Comparison of ENCODE assay signal across 8 cellular contexts in the genomic region with DNA sequence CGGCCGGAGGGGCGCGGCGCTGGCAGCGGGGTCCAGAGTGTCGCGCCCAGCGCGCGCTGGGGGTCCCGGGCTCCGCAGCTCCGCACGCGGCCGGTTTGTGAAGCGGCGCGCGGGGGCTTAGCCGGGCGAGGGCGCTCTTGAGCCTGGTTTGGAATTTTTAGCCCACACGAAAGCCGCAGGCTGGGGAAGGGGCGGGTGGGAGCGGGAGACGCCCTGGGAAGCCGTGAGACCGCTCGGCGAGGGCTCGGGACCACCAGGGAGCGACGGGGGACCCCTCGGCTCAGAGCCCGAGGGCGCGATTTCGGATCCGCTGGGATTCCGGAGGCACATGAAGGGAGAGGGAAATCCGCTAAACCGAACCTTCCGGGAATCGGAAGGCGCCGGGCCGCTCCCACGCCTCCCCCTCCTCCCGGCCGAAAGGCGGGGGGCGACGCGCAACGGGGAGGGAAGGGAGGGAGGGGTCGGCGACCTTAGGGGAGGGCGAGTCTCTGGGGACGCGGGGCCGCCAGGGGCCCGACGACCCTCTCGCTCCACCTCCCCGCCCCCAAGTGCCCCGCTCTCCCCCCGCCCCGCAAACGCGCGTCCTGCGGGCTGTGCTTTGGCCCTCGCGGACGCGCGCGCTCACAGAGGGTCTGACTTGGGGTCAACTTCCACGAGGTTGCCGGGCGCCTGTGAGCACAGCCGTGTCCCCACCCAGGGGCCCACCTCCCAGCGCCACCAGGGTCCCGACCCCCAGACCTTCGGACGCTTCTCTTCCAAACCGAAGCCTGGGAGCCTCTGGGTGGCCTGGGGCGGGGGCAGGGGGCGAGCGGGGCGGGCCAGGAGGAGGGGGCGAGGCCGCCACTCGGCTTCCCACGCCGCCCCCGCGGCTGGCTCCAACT. TPM values are rescaled to one million over a fixed set of nuclear protein-coding genes. Genes with fewer than 3 reads are reported as not detected.
DNase-seq lines count a peak whose midpoint lies in the region; ATAC-seq, FAIRE-seq and TF ChIP-seq lines count a peak whose summit lies in the region.

No MANE protein-coding gene starts in this region.

- no peak overlapping the region for H3K9ac ChIP-seq in OCI-LY1 (ENCODE audit: low read length)
- no peak overlapping the region for H3K9ac ChIP-seq in parathyroid adenoma

- TF ChIP-seq CTCF in OCI-LY1 (IDR thresholded peaks at IDR 0.05; ENCODE audit: low read length) (peak; percentile 68), glutamatergic neuron (IDR thresholded peaks at IDR 0.05; ENCODE audit: partially characterized antibody, unreplicated experiment) (peak; percentile 79), parathyroid adenoma (IDR thresholded peaks at IDR 0.05) (peak; percentile 28), upper lobe of right lung (IDR thresholded peaks at IDR 0.05) (peak; percentile 61)

- CTCF ChIA-PET in activated naive CD4-positive, alpha-beta T cell treated with anti-CD3 and anti-CD28 coated beads for 36 hours (lab: Charles Lee), result interaction anchor here (0.6 kb wide), 1 partner anchor 260 kb away, joined by 3 read pairs; no protein-coding TSS in a partner anchor

- H3K4me2 ChIP-seq in OCI-LY1 (ENCODE audit: low read length) (peak overlapping the region; percentile 50), parathyroid adenoma (ENCODE audit: low read length) (peak overlapping the region; percentile 11)

- H3K79me2 ChIP-seq in OCI-LY1 (ENCODE audit: insufficient read depth, low read length) (no peaks in the 10 kb centered on the region), parathyroid adenoma (no peaks in the 10 kb centered on the region)

- H3K27ac ChIP-seq in OCI-LY1 (ENCODE audit: low read depth, low read length, poor library complexity, severe bottlenecking), result no peak overlapping the region
- no peak overlapping the region for H3K27ac ChIP-seq in parathyroid adenoma
- H3K27ac ChIP-seq in upper lobe of right lung, result peak overlapping the region; percentile 13

- no peaks in the 10 kb centered on the region for H3K9me2 ChIP-seq in OCI-LY1 (ENCODE audit: low read depth, low read length)

- H4K20me1 ChIP-seq in OCI-LY1 (ENCODE audit: insufficient read depth, low read length), result no peaks in the 10 kb centered on the region

- ATAC-seq in upper lobe of right lung (peak; percentile 38), GM19351 (IDR thresholded peaks at IDR 0.05; ENCODE audit: unreplicated experiment) (no peak)

- H3K4me3 ChIP-seq in OCI-LY1 (ENCODE audit: low read depth, low read length, poor library complexity, severe bottlenecking), result peak overlapping the region; percentile 44
- H3K4me3 ChIP-seq in parathyroid adenoma (ENCODE audit: low read depth, low read length), result peak overlapping the region; percentile 39
- H3K4me3 ChIP-seq in upper lobe of right lung, result peak overlapping the region; percentile 50

- H3K27ac Mint-ChIP-seq in activated naive CD4-positive, alpha-beta T cell treated with anti-CD3 and anti-CD28 coated beads for 36 hours, result no peak overlapping the region
- no peak overlapping the region for H3K27ac Mint-ChIP-seq in glutamatergic neuron (ENCODE audit: unreplicated experiment)

- no peaks in the 10 kb centered on the region for H3K9me3 Mint-ChIP-seq in activated naive CD4-positive, alpha-beta T cell treated with anti-CD3 and anti-CD28 coated beads for 36 hours
- peaks cover 11% of the 10 kb centered on the region for H3K9me3 Mint-ChIP-seq in glutamatergic neuron (ENCODE audit: unreplicated experiment)

- TF ChIP-seq POLR2A in GM12891 (IDR thresholded peaks at IDR 0.05; ENCODE audit: low read depth, low read length), result no peak

- H3K4me1 ChIP-seq in OCI-LY1 (ENCODE audit: insufficient read depth, low read length, severe bottlenecking) (peaks cover 7% of the 10 kb centered on the region), parathyroid adenoma (no peaks in the 10 kb centered on the region), upper lobe of right lung (peaks cover 26% of the 10 kb centered on the region)

- peaks cover 13% of the 10 kb centered on the region for H3K4me1 Mint-ChIP-seq in activated naive CD4-positive, alpha-beta T cell treated with anti-CD3 and anti-CD28 coated beads for 36 hours (ENCODE audit: low read depth)
- H3K4me1 Mint-ChIP-seq in glutamatergic neuron (ENCODE audit: low read depth, unreplicated experiment), result peaks cover 7% of the 10 kb centered on the region

- no peak for FAIRE-seq in GM12891 (lab: Jason Lieb, UNC)

- peaks cover 44% of the 10 kb centered on the region for H3K27me3 Mint-ChIP-seq in activated naive CD4-positive, alpha-beta T cell treated with anti-CD3 and anti-CD28 coated beads for 36 hours (ENCODE audit: low read depth)
- H3K27me3 Mint-ChIP-seq in glutamatergic neuron (ENCODE audit: unreplicated experiment), result peaks cover 6% of the 10 kb centered on the region

- H3F3A ChIP-seq in OCI-LY1 (ENCODE audit: insufficient read depth, low read length), result no peaks in the 10 kb centered on the region

- intact Hi-C loops in activated naive CD4-positive, alpha-beta T cell treated with anti-CD3 and anti-CD28 coated beads for 36 hours (cut with micrococcal nuclease), result loop anchor here (2.0 to 10.0 kb wide), 3 partner anchors 260 to 684 kb away; no protein-coding TSS in a partner anchor
- intact Hi-C loops in upper lobe of right lung (cut with DNase I), result no loop called here

- H3K9me3 ChIP-seq in OCI-LY1 (ENCODE audit: low read length), result no peaks in the 10 kb centered on the region
- H3K9me3 ChIP-seq in parathyroid adenoma (ENCODE audit: control insufficient read depth, low read length), result no peaks in the 10 kb centered on the region
- H3K9me3 ChIP-seq in upper lobe of right lung, result no peaks in the 10 kb centered on the region

- DNase-seq in A172 (ENCODE audit: low spot score), result peak; percentile 31
- peak; percentile 85 for DNase-seq in GM12891 (ENCODE audit: insufficient read length, low spot score)
- DNase-seq in activated naive CD4-positive, alpha-beta T cell treated with anti-CD3 and anti-CD28 coated beads for 36 hours, result peak; percentile 74
- peak; percentile 94 for DNase-seq in glutamatergic neuron
- peak; percentile 76 for DNase-seq in upper lobe of right lung

- H3K27me3 ChIP-seq in OCI-LY1 (ENCODE audit: insufficient read depth, low read length) (peaks cover 9% of the 10 kb centered on the region; the same call in 1 of the 2 replicates), parathyroid adenoma (ENCODE audit: control insufficient read depth, insufficient read depth, low read length) (no peaks in the 10 kb centered on the region), upper lobe of right lung (peaks cover 77% of the 10 kb centered on the region)

- H2AFZ ChIP-seq in OCI-LY1 (ENCODE audit: low read length) (no peak overlapping the region), parathyroid adenoma (no peak overlapping the region)

- H3K36me3 ChIP-seq in OCI-LY1 (ENCODE audit: insufficient read depth, low read length) (no peaks in the 10 kb centered on the region), parathyroid adenoma (ENCODE audit: control insufficient read depth, insufficient read depth, low read length) (no peaks in the 10 kb centered on the region), upper lobe of right lung (no peaks in the 10 kb centered on the region)

- no peaks in the 10 kb centered on the region for H3K36me3 Mint-ChIP-seq in activated naive CD4-positive, alpha-beta T cell treated with anti-CD3 and anti-CD28 coated beads for 36 hours (ENCODE audit: low read depth)
- no peaks in the 10 kb centered on the region for H3K36me3 Mint-ChIP-seq in glutamatergic neuron (ENCODE audit: unreplicated experiment)

- H3K4me3 Mint-ChIP-seq in activated naive CD4-positive, alpha-beta T cell treated with anti-CD3 and anti-CD28 coated beads for 36 hours, result peak overlapping the region; percentile 15
- no peak overlapping the region for H3K4me3 Mint-ChIP-seq in glutamatergic neuron (ENCODE audit: unreplicated experiment)

TF ChIP-seq in GM12891, 5 proteins besides CTCF, POLR2A, EP300 and RAD21:
- TF ChIP-seq POU2F2 (IDR thresholded peaks at IDR 0.05; ENCODE audit: low read depth, low read length) (no peak), PAX5 (IDR thresholded peaks at IDR 0.05; ENCODE audit: insufficient read depth, low read length, severe bottlenecking) (no peak), POLR2AphosphoS5 (IDR thresholded peaks at IDR 0.05; ENCODE audit: low read depth, low read length) (no peak), TAF1 (IDR thresholded peaks at IDR 0.05; ENCODE audit: low read depth, low read length) (no peak), SPI1 (IDR thresholded peaks at IDR 0.05; ENCODE audit: low read depth, low read length) (no peak)
TF ChIP-seq in GM12891: peak in this region for 0.

RNA-seq across cellular contexts. Expression of gene ELFN1, which starts 5.1 kb away (rescaled TPM):
- total RNA-seq in A172 (2014; rRNA removed; shearing (Covaris generic)), result 5.3 and 6.1 TPM in 2 replicates
- 0.44 TPM for polyA plus RNA-seq in GM12891 (2012; ENCODE audit: low read depth, missing spikeins)
- not detected for total RNA-seq in activated naive CD4-positive, alpha-beta T cell treated with anti-CD3 and anti-CD28 coated beads for 36 hours
- 40.0 TPM for total RNA-seq in glutamatergic neuron (ENCODE audit: unreplicated experiment)
- total RNA-seq in upper lobe of right lung, result 4.3 TPM

Comparison
In these comparisons a context has a peak if more than half of its experiments do, and no peak if none do; other contexts are left out.
1. DNase-seq: peak in every context shown above with its lines; median percentile 94 in glutamatergic neuron; 85 in GM12891; 76 in upper lobe of right lung; 74 in activated naive CD4-positive, alpha-beta T cell treated with anti-CD3 and anti-CD28 coated beads for 36 hours; 31 in A172.
2. CTCF ChIP-seq: peak in every context shown above with its lines; median percentile 79 in glutamatergic neuron; 68 in OCI-LY1; 61 in upper lobe of right lung; 28 in parathyroid adenoma.